21 cellular contexts compared by ENCODE assay signal in the genomic region with DNA sequence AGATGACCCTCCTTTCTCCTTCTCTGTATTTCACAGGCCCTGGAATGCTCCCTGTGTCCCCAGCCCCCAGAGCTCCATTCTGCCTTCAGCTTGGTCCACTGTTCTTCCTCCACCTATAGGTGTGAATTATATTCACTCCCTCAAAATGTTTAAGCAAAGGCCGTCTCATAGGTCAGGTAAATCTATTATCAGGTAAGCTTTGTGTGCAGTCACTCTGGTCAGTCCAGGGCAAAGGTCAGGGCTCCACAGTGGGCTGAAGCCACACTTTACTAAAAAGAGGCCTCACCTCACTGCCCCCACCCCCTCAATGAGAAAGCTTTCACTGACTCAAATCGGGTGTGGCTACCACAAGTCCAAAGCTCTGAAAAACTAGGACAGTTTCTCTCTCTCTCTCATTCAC.
DNase-seq lines count a peak whose midpoint lies in the region; ATAC-seq, FAIRE-seq and TF ChIP-seq lines count a peak whose summit lies in the region.
"Had no signal": no experiment of that assay in that cellular context is flagged by ENCODE, and none has a peak within 500 bp of the region (broad histone marks: within the 10 kb centered on the region; RNA-seq: fewer than 3 reads in every experiment).

No MANE protein-coding gene starts in this region.

- BruUV-seq in Panc1 (replicated peaks; lab: Mats Ljungman, UMichigan) = no TSS peak

- H2AFZ ChIP-seq in GM23248 (no peak overlapping the region), H9 (ENCODE audit: low read length) (no peak overlapping the region)

- H3K4me1 ChIP-seq in GM23248 (ENCODE audit: insufficient read depth) (peaks cover 66% of the 10 kb centered on the region), Panc1 (ENCODE audit: control insufficient read depth, insufficient read depth, low read length) (peaks cover 7% of the 10 kb centered on the region), H9 (ENCODE audit: insufficient read depth, low read length) (no peaks in the 10 kb centered on the region; the same call in 1 of the 2 replicates)

- TF ChIP-seq POLR2A in GM12891 (IDR thresholded peaks at IDR 0.05; ENCODE audit: low read depth, low read length) = no peak

- no peaks in the 10 kb centered on the region for H3K27me3 ChIP-seq in GM23248 (replicated peaks; ENCODE audit: insufficient read depth)
- H3K27me3 ChIP-seq in Panc1 (ENCODE audit: control insufficient read depth, insufficient read depth, low read length) = no peaks in the 10 kb centered on the region
- no peaks in the 10 kb centered on the region for H3K27me3 ChIP-seq in H9 (ENCODE audit: insufficient read depth, low read length)
- H3K27me3 ChIP-seq: BE2C, esophagus muscularis mucosa had no signal

- H2BK5ac ChIP-seq in H9 (ENCODE audit: insufficient read length, low read length) = no peak overlapping the region

- H3K4me1 Mint-ChIP-seq in progenitor cell of endocrine pancreas (ENCODE audit: low read depth) (peaks cover 12% of the 10 kb centered on the region), H9 (peaks cover 32 to 64% of the 10 kb centered on the region in 2 experiments)

- no peak for TF ChIP-seq CTCF in Panc1 (IDR thresholded peaks at IDR 0.05)
- TF ChIP-seq CTCF in epithelial cell of proximal tubule (conservative IDR thresholded peaks at IDR 0.05; ENCODE audit: low read depth, low read length) = peak; percentile 26
- peak; percentile 15 for TF ChIP-seq CTCF in progenitor cell of endocrine pancreas (IDR thresholded peaks at IDR 0.05; ENCODE audit: unreplicated experiment)
- no peak for TF ChIP-seq CTCF in H9 (conservative IDR thresholded peaks at IDR 0.05)

- H3K14ac ChIP-seq in H9 (ENCODE audit: insufficient read depth, low read length) = no peak overlapping the region

- H4K91ac ChIP-seq in H9 (ENCODE audit: insufficient read length, low read depth, low read length) = no peak overlapping the region

- no peak overlapping the region for H3K18ac ChIP-seq in H9 (ENCODE audit: insufficient read length, low read depth, low read length)

- H3K56ac ChIP-seq in H9 (ENCODE audit: insufficient read length, low read depth, low read length) = no peak overlapping the region

- no peak overlapping the region for H2BK20ac ChIP-seq in H9 (ENCODE audit: low read depth, low read length, poor library complexity, severe bottlenecking)

- H3K79me1 ChIP-seq in H9 (ENCODE audit: insufficient read depth, low read depth, low read length, poor library complexity, severe bottlenecking) = no peaks in the 10 kb centered on the region

- H3K9me3 Mint-ChIP-seq in progenitor cell of endocrine pancreas (ENCODE audit: low read depth) = peaks cover 10% of the 10 kb centered on the region
- peaks cover 8 to 11% of the 10 kb centered on the region in 2 experiments for H3K9me3 Mint-ChIP-seq in H9
- H3K9me3 Mint-ChIP-seq: T-helper 1 cell treated with Interleukin-12 subunit alpha and Interleukin-12 subunit beta and Interleukin-4 antibody, amounts not matched to agents 30 μg/mL and 1 μg/mL, for 36 hours had no signal

- H3K4me3 Mint-ChIP-seq in progenitor cell of endocrine pancreas (ENCODE audit: low read depth) (no peak overlapping the region), H9 (no peak overlapping the region)
- H3K4me3 Mint-ChIP-seq: activated CD8-positive, alpha-beta memory T cell treated with anti-CD3 and anti-CD28 coated beads, Interleukin-2, amount 10 ng/mL, durations not matched to agents 7 days and 5 days; stimulated activated naive CD8-positive, alpha-beta T cell treated with anti-CD3 and anti-CD28 coated beads, Interleukin-15, amount 100 ng/mL, for 72 hours; T-helper 1 cell treated with Interleukin-12 subunit alpha and Interleukin-12 subunit beta and Interleukin-4 antibody, amounts not matched to agents 30 μg/mL and 1 μg/mL, for 36 hours had no signal

- whole genome bisulfite sequencing in GM23248 (ENCODE audit: low coverage in 1 of 2, low lambda C conversion rate in 2 of 2, missing lambda C conversion rate in 2 of 2), 2 experiments = 78 to 86% methylated on average over 2 of the region's 2 CpGs
- WGBS in H9 (ENCODE audit: extremely low coverage, insufficient read length, low lambda C conversion rate) = no CpG with 5 or more reads among the region's 2 CpGs

- H3K4me2 ChIP-seq in GM23248 (ENCODE audit: unreplicated experiment) (peak overlapping the region; percentile 19), H9 (ENCODE audit: insufficient read depth, insufficient read length, low read length) (no peak overlapping the region)

- H3K36me3 Mint-ChIP-seq in progenitor cell of endocrine pancreas (ENCODE audit: insufficient read depth) = peaks cover 1% of the 10 kb centered on the region
- peaks cover 8 to 12% (median 10%) of the 10 kb centered on the region in 3 experiments for H3K36me3 Mint-ChIP-seq in H9 (ENCODE audit: insufficient read depth in 1 of 3, low read depth in 3 of 3)

- CTCF ChIA-PET in Panc1 (lab: Charles Lee) = interaction anchor here (0.8 to 3.0 kb wide), 5 partner anchors 78 to 508 kb away, joined by 3 to 38 read pairs (median 4); no protein-coding TSS in a partner anchor

- H3K36me3 ChIP-seq in GM23248 (ENCODE audit: low read depth) (no peaks in the 10 kb centered on the region), Panc1 (ENCODE audit: control insufficient read depth, insufficient read depth, low read length) (no peaks in the 10 kb centered on the region)
- H3K36me3 ChIP-seq: BE2C, esophagus muscularis mucosa had no signal

- no peak overlapping the region for H3K27ac Mint-ChIP-seq in progenitor cell of endocrine pancreas
- H3K27ac Mint-ChIP-seq in H9 = peak overlapping the region in 1 of 3 experiments; percentile 10; a peak in 2 of 7 replicates
- H3K27ac Mint-ChIP-seq: activated CD8-positive, alpha-beta memory T cell treated with anti-CD3 and anti-CD28 coated beads, Interleukin-2, amount 10 ng/mL, durations not matched to agents 7 days and 5 days; T-helper 1 cell treated with Interleukin-12 subunit alpha and Interleukin-12 subunit beta and Interleukin-4 antibody, amounts not matched to agents 30 μg/mL and 1 μg/mL, for 36 hours had no signal

- intact Hi-C loops in Panc1 (cut with micrococcal nuclease; ENCODE audit: unreplicated experiment) = loop anchor here (5.0 kb wide), 1 partner anchor 131 kb away; a partner anchor contains a TSS

- in situ Hi-C loops in GM23248 (cut with MboI) = no loop called here
- in situ Hi-C loops in Panc1 (cut with HindIII; ENCODE audit: low pct_unique_long_range_greater_than_20kb, low sequenced_read_pairs) = no loop called here

- H3K9me2 ChIP-seq in GM23248 (ENCODE audit: insufficient read depth) = no peaks in the 10 kb centered on the region

- H3K9me3 ChIP-seq in GM23248 (ENCODE audit: low read depth) (no peaks in the 10 kb centered on the region), Panc1 (ENCODE audit: control insufficient read depth, insufficient read depth, low read depth, low read length) (peaks cover 4% of the 10 kb centered on the region; the same call in 1 of the 2 replicates), H9 (ENCODE audit: control insufficient read depth, low read depth, low read length) (no peaks in the 10 kb centered on the region)
- H3K9me3 ChIP-seq: BE2C, esophagus muscularis mucosa had no signal

- POLR2A ChIA-PET in Panc1 (lab: Charles Lee) = no interaction called here

- H3K27ac ChIP-seq in GM23248 (peak overlapping the region; percentile 51), Panc1 (ENCODE audit: low read length) (peak overlapping the region; percentile 69), H9 (ENCODE audit: insufficient read length, low read depth, low read length) (no peak overlapping the region)
- H3K27ac ChIP-seq: coronary artery, esophagus muscularis mucosa had no signal

- H2BK12ac ChIP-seq in H9 (ENCODE audit: insufficient read length, low read depth, low read length) = no peak overlapping the region

- H2BK120ac ChIP-seq in H9 (ENCODE audit: low read depth, low read length, poor library complexity, severe bottlenecking) = no peak overlapping the region

- H3K27me3 Mint-ChIP-seq in progenitor cell of endocrine pancreas (no peaks in the 10 kb centered on the region), H9 (ENCODE audit: low read depth) (peaks cover 2% of the 10 kb centered on the region; the same call in 1 of the 2 replicates)
- H3K27me3 Mint-ChIP-seq: activated CD8-positive, alpha-beta memory T cell treated with anti-CD3 and anti-CD28 coated beads, Interleukin-2, amount 10 ng/mL, durations not matched to agents 7 days and 5 days; stimulated activated naive CD8-positive, alpha-beta T cell treated with anti-CD3 and anti-CD28 coated beads, Interleukin-15, amount 100 ng/mL, for 72 hours had no signal

- H3K9ac ChIP-seq in GM23248 = peak overlapping the region; percentile 42; the same call in 1 of the 2 replicates
- no peak overlapping the region for H3K9ac ChIP-seq in H9 (ENCODE audit: extremely low read depth, insufficient read length, low read length)

- no peak overlapping the region for H2BK15ac ChIP-seq in H9 (ENCODE audit: low read depth, low read length)

- no peak for FAIRE-seq in GM12891 (lab: Jason Lieb, UNC)

- no peak overlapping the region for H4K8ac ChIP-seq in H9 (replicated peaks; ENCODE audit: insufficient read length, low read depth, low read length)

- ATAC-seq in Panc1 = no peak
- ATAC-seq in GM19467 (IDR thresholded peaks at IDR 0.05; ENCODE audit: unreplicated experiment) = no peak
- ATAC-seq: activated CD8-positive, alpha-beta memory T cell treated with anti-CD3 and anti-CD28 coated beads, Interleukin-2, amount 10 ng/mL, durations not matched to agents 7 days and 5 days; left lobe of liver; stimulated activated naive CD8-positive, alpha-beta T cell treated with anti-CD3 and anti-CD28 coated beads, Interleukin-15, amount 100 ng/mL, for 72 hours had no signal

- H3T11ph ChIP-seq in H9 (ENCODE audit: low read length) = no peak overlapping the region

- no peaks in the 10 kb centered on the region for H3K23me2 ChIP-seq in H9 (ENCODE audit: insufficient read length, low read depth, low read length, poor library complexity, severe bottlenecking)

- H4K20me1 ChIP-seq in GM23248 (ENCODE audit: insufficient read depth) = no peaks in the 10 kb centered on the region
- no peaks in the 10 kb centered on the region for H4K20me1 ChIP-seq in H9 (ENCODE audit: control insufficient read depth, insufficient read depth, insufficient read length)

- DNase-seq in GM23248 = peak; percentile 80
- DNase-seq in Panc1 (ENCODE audit: low read depth, low spot score) = no peak
- no peak for DNase-seq in epithelial cell of proximal tubule (ENCODE audit: low read depth)
- DNase-seq in progenitor cell of endocrine pancreas (ENCODE audit: low spot score, unreplicated experiment) = no peak
- DNase-seq in germinal center (ENCODE audit: low spot score) = no peak
- DNase-seq in H9 = no peak
- DNase-seq in GM12891 (ENCODE audit: insufficient read length, low spot score) = no peak
- DNase-seq: activated CD4-positive, alpha-beta T cell treated with anti-CD3 and anti-CD28 coated beads for 1 hour; activated CD8-positive, alpha-beta memory T cell treated with anti-CD3 and anti-CD28 coated beads, Interleukin-2, amount 10 ng/mL, durations not matched to agents 7 days and 5 days; activated gamma-delta T cell; anterior cingulate cortex; BE2C; hippocampal formation; NCI-H2029 treated with DMSO at 0.1 percent for 48 hours; NCI-H69; stimulated activated naive CD8-positive, alpha-beta T cell treated with anti-CD3 and anti-CD28 coated beads, Interleukin-15, amount 100 ng/mL, for 72 hours had no signal

- peaks cover 35% of the 10 kb centered on the region for H3F3A ChIP-seq in GM23248 (ENCODE audit: insufficient read depth)

- no peak overlapping the region for H3K23ac ChIP-seq in H9 (ENCODE audit: insufficient read length, low read depth, low read length)

- H3K4me3 ChIP-seq in GM23248 (no peak overlapping the region), Panc1 (ENCODE audit: low read depth in 2 of 2, low read length in 2 of 2) (no peak overlapping the region), epithelial cell of proximal tubule (ENCODE audit: low read depth, low read length) (no peak overlapping the region)
- H3K4me3 ChIP-seq: coronary artery, esophagus muscularis mucosa had no signal

- H4K5ac ChIP-seq in H9 (ENCODE audit: insufficient read length, low read depth, low read length) = no peak overlapping the region

- H3K79me2 ChIP-seq in GM23248 (ENCODE audit: insufficient read depth) (peaks cover 12% of the 10 kb centered on the region; the same call in 1 of the 2 replicates), H9 (ENCODE audit: insufficient read depth, low read length) (no peaks in the 10 kb centered on the region)

- no peak overlapping the region for H3K4ac ChIP-seq in H9 (ENCODE audit: low read depth, low read length)

- no peak overlapping the region for H2AK5ac ChIP-seq in H9 (ENCODE audit: insufficient read length, low read length)

Comparison
In these comparisons a context has a peak if more than half of its experiments do, and no peak if none do; other contexts are left out.
1. CTCF ChIP-seq: peak in epithelial cell of proximal tubule (single experiment) and progenitor cell of endocrine pancreas (single experiment); none in Panc1 (single experiment) and H9 (single experiment).